Comparison of ENCODE assay signal across 2 cellular contexts in the genomic region with DNA sequence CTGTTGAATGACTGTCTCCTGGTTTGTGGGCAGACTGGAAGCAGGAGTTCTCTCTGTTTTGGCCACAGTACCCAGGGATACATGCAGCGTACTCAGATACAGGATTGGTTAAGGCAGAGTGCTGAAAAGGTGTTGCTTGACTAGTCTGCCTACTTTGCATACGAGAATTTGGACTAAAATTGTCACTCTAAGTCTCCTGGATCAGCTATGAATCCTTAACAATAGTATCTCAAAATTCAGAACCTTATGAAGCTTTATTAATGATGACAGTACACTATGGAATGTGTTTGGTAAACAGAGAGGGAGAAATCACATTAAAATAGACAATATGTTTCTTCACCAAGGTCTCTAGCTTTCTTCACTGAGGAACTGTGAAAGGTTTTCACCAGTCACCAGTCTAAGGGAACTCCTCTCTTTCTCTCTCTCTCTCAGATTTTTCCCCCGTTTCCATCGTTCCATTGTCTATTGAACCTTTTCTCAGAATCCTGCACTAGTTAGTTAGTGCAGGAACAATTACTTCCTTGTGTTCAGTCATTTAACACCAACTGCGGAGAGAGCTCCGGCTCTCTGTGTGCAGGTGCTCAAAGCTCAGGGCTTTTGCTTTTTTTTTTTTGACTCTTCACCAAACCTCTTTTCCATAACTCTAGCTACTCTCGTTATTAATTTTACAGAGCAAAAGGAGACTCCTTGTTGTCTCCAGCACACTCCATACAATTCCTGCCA.
TF ChIP-seq lines count a peak whose summit lies in the region.

No MANE protein-coding gene starts in this region.

TF ChIP-seq in SK-N-SH treated with all-trans-retinoic acid at 6 μM for 48 hours, 23 proteins besides CTCF, POLR2A, EP300 and RAD21:
- TF ChIP-seq, protein P1, sequence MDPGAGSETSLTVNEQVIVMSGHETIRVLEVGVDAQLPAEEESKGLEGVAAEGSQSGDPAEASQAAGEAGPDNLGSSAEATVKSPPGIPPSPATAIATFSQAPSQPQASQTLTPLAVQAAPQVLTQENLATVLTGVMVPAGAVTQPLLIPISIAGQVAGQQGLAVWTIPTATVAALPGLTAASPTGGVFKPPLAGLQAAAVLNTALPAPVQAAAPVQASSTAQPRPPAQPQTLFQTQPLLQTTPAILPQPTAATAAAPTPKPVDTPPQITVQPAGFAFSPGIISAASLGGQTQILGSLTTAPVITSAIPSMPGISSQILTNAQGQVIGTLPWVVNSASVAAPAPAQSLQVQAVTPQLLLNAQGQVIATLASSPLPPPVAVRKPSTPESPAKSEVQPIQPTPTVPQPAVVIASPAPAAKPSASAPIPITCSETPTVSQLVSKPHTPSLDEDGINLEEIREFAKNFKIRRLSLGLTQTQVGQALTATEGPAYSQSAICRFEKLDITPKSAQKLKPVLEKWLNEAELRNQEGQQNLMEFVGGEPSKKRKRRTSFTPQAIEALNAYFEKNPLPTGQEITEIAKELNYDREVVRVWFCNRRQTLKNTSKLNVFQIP (CRISPR knock-in tag; IDR thresholded peaks at IDR 0.05; ENCODE audit: borderline replicate concordance, low read depth): no peak
- TF ChIP-seq ZNF70 (CRISPR knock-in tag; IDR thresholded peaks at IDR 0.05) (no peak), BACH2 (CRISPR knock-in tag; IDR thresholded peaks at IDR 0.05; ENCODE audit: borderline replicate concordance) (no peak), SNAI2 (CRISPR knock-in tag; IDR thresholded peaks at IDR 0.05) (no peak), ZFP3 (CRISPR knock-in tag; IDR thresholded peaks at IDR 0.05) (no peak)
TF ChIP-seq in SK-N-SH treated with all-trans-retinoic acid at 6 μM for 48 hours: peak in this region for 0.

TF ChIP-seq in SK-N-SH, 30 proteins besides CTCF, POLR2A, EP300 and RAD21:
- TF ChIP-seq, protein P2, sequence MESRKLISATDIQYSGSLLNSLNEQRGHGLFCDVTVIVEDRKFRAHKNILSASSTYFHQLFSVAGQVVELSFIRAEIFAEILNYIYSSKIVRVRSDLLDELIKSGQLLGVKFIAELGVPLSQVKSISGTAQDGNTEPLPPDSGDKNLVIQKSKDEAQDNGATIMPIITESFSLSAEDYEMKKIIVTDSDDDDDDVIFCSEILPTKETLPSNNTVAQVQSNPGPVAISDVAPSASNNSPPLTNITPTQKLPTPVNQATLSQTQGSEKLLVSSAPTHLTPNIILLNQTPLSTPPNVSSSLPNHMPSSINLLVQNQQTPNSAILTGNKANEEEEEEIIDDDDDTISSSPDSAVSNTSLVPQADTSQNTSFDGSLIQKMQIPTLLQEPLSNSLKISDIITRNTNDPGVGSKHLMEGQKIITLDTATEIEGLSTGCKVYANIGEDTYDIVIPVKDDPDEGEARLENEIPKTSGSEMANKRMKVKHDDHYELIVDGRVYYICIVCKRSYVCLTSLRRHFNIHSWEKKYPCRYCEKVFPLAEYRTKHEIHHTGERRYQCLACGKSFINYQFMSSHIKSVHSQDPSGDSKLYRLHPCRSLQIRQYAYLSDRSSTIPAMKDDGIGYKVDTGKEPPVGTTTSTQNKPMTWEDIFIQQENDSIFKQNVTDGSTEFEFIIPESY (IDR thresholded peaks at IDR 0.05; ENCODE audit: borderline replicate concordance, low read depth): no peak
- TF ChIP-seq ELF1 (IDR thresholded peaks at IDR 0.05) (no peak), RFX5 (IDR thresholded peaks at IDR 0.05; ENCODE audit: low read length) (no peak)
- TF ChIP-seq, protein P3, sequence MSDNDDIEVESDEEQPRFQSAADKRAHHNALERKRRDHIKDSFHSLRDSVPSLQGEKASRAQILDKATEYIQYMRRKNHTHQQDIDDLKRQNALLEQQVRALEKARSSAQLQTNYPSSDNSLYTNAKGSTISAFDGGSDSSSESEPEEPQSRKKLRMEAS (IDR thresholded peaks at IDR 0.05; ENCODE audit: low read depth): no peak
TF ChIP-seq in SK-N-SH: peak in this region for 0.
